In the genomic region with DNA sequence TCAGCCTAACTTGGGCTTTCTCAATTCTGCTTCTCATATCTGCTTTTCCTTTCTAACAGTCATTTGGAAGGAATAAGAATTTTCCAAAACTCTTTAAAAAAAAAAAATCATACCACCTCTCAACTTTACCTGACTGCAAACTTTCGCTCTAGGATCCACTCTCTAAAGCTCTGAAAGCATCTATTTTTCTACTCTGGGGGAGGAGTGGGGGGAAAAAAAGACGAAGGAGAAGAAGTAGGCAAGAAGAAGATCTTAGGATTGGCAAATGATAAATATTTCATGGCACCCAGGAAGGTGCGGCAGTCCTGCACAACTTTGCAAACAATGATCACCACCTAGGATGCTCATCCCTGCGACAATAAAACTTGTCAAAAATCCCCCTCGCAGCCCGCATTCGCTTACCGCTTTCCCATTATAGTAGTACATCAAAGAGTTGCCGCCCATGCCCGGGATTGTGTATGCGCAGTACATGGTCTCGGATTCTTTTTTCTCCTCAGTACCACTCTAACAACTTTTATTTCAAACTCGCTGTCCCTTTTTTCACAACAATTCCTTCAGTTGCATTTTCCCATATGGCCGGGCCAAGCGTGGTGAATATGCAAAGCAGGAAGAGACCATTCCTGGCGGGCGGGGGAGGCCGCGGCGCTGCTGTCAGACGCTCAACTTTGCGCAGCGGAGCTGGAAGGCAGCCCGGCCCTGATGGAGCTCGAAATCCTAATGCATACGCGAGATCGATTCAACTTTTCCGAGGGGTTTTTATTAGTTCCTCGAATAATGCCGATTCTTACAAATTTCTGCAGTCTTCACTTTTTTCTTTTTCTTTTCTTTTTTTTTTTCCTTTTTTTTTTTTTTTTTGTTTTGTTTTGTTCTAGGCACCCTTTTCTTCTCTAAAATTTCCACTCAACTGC, we compare ENCODE assay signal across 8 cellular contexts.
DNase-seq lines count a peak whose midpoint lies in the region; ATAC-seq and TF ChIP-seq lines count a peak whose summit lies in the region.

No MANE protein-coding gene starts in this region.

- intact Hi-C loops in spleen (cut with DNase I; ENCODE audit: low total_unique reads), result no loop called here

- H3K9me3 ChIP-seq in HUES64 (ENCODE audit: insufficient read depth, low read depth, low read length) (no peaks in the 10 kb centered on the region), spleen (no peaks in the 10 kb centered on the region)

- peak; percentile 68 for ATAC-seq in GM21529 (IDR thresholded peaks at IDR 0.05; ENCODE audit: unreplicated experiment)

- H3K27ac ChIP-seq in HUES64 (ENCODE audit: low read depth, low read length), result no peak overlapping the region
- H3K27ac ChIP-seq in spleen, result peak overlapping the region; percentile 87 to 98 (median 94)

- H3K4me3 ChIP-seq in HUES64 (ENCODE audit: low read length) (peak overlapping the region; percentile 70), kidney epithelial cell (ENCODE audit: low read depth, low read length) (peak overlapping the region; percentile 59), spleen (peak overlapping the region; percentile 54 to 83 (median 60))

- H3K9ac ChIP-seq in HUES64 (ENCODE audit: low read depth, low read length), result peak overlapping the region; percentile 48

- peak in 2 of 3 donors; percentile 9 to 46 for TF ChIP-seq POLR2A in spleen (IDR thresholded peaks at IDR 0.05)

- TF ChIP-seq CTCF in kidney epithelial cell (IDR thresholded peaks at IDR 0.05; ENCODE audit: insufficient read depth, low read length, poor library complexity, severe bottlenecking) (no peak), spleen (IDR thresholded peaks at IDR 0.05 in 8 of 11, conservative IDR thresholded peaks at IDR 0.05 in 3 of 11) (no peak)

- 2% methylated on average over 30 of the region's 31 CpGs for WGBS in HUES64
- WGBS in spleen, 5 donors, result 1 to 2% (median 1%) methylated on average over 31 of the region's 31 CpGs

- H3K36me3 ChIP-seq in HUES64 (ENCODE audit: insufficient read depth, low read length), result no peaks in the 10 kb centered on the region
- no peaks in the 10 kb centered on the region for H3K36me3 ChIP-seq in kidney epithelial cell (ENCODE audit: control insufficient read depth, insufficient read depth, low read length)
- H3K36me3 ChIP-seq in spleen, result no peaks in the 10 kb centered on the region

- DNase-seq in GM04504 (ENCODE audit: low read depth) (peak; percentile 84), SHP77 (lab: John Stamatoyannopoulos, UW) (peak; percentile 76 to 90), cerebellum (ENCODE audit: low spot score) (peak; percentile 76), kidney epithelial cell (ENCODE audit: low read depth) (no peak), spleen (peak; percentile 95), T-helper 9 cell (no peak)

- H3K27me3 ChIP-seq in HUES64 (ENCODE audit: insufficient read depth, low read length), result no peaks in the 10 kb centered on the region
- no peaks in the 10 kb centered on the region for H3K27me3 ChIP-seq in kidney epithelial cell (ENCODE audit: control insufficient read depth, insufficient read depth, low read length)
- H3K27me3 ChIP-seq in spleen (replicated peaks in 1 of 7), result peaks cover 0 to 6% (median 0%) of the 10 kb centered on the region in 7 donors

- H3K4me1 ChIP-seq in HUES64 (ENCODE audit: insufficient read depth, low read length), result peaks cover 42% of the 10 kb centered on the region
- H3K4me1 ChIP-seq in spleen, result peaks cover 15 to 70% (median 52%) of the 10 kb centered on the region in 6 donors

Comparison
In these comparisons a context has a peak if more than half of its experiments do, and no peak if none do; other contexts are left out.
1. DNase-seq: peak in GM04504 (single experiment), SHP77 (2 of 2), cerebellum (single experiment) and spleen (single experiment); none in kidney epithelial cell (single experiment) and T-helper 9 cell (single experiment).
2. Peak in every context shown above with its lines, with median percentiles within 50 percentile points of each other: H3K4me3 ChIP-seq.